In the genomic region with DNA sequence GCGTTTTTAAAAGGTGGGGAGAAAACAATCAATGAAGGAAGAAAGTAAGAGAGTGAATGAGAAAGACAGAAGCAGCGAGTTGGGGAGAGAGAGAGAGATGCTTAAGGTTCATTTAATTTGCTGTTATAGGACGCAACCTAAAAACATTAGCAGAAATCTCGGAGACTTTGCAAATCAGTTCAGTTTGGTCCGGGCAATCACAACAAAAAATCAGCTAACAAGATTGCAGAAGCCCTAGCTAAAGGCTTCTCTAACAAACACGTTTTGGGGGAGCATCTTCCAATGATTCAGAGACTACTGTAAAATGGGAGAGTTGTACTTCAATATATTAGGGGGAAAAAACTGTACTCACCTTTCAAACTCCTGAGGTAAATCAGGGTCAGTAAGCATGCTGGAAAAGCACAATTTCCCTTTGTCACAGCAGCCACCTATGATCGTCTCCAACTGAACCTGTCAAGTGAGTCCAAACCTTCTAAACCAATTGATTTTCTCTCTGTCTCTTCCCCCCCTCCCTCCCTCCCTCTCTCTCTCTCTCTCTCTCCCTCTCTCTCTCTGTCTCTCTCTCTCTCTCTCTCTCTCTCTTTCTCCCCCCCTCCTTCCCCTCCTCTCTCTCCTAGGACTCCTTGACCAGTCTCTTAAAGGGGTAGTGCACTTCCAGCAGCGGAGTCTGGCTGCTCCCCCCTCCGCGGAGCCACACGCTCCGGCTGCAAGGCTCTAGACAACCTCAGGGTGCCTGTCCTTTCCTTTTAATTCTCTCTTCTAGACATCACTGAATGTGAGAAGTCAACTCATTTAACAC, we compare ENCODE assay signal across 9 cellular contexts. TPM values are rescaled to one million over a fixed set of nuclear protein-coding genes. Genes with fewer than 3 reads are reported as not detected.
DNase-seq lines count a peak whose midpoint lies in the region; FAIRE-seq and TF ChIP-seq lines count a peak whose summit lies in the region.
"Had no signal": no experiment of that assay in that cellular context is flagged by ENCODE, and none has a peak within 500 bp of the region (broad histone marks: within the 10 kb centered on the region; RNA-seq: fewer than 3 reads in every experiment).

A gene (minus strand): TSS at position 459 of the 799 bp plus-strand sequence. CDS start 69 bp downstream, at position 390.

- peaks cover 11% of the 10 kb centered on the region for H3K4me1 ChIP-seq in suprapubic skin

- peak within 1 kb of the TSS; percentile 26 for H3K27ac ChIP-seq in suprapubic skin

- no peak for FAIRE-seq in bronchial epithelial cell (lab: Jason Lieb, UNC)

- H3K27me3 ChIP-seq in bronchial epithelial cell (ENCODE audit: control insufficient read depth, insufficient read depth, low read length): peaks cover 7% of the 10 kb centered on the region
- no peaks in the 10 kb centered on the region for H3K27me3 ChIP-seq in kidney epithelial cell (ENCODE audit: control insufficient read depth, insufficient read depth, low read length)
- H3K27me3 ChIP-seq in suprapubic skin: peaks cover 13% of the 10 kb centered on the region

- H3K9me3 ChIP-seq in suprapubic skin: no peaks in the 10 kb centered on the region

- H3K36me3 ChIP-seq in bronchial epithelial cell (ENCODE audit: control insufficient read depth, insufficient read depth, low read length) (no peaks in the 10 kb centered on the region), kidney epithelial cell (ENCODE audit: control insufficient read depth, insufficient read depth, low read length) (no peaks in the 10 kb centered on the region), suprapubic skin (no peaks in the 10 kb centered on the region)

- no peak for TF ChIP-seq POLR2A in suprapubic skin (IDR thresholded peaks at IDR 0.05)

- no peak for TF ChIP-seq EP300 in suprapubic skin (IDR thresholded peaks at IDR 0.05)

- 26% methylated on average over 12 of the region's 12 CpGs for WGBS in suprapubic skin

- peak; percentile 13 for DNase-seq in 8988T
- DNase-seq in NCI-H1694 (lab: John Stamatoyannopoulos, UW): peak; percentile 32
- DNase-seq in bronchial epithelial cell (ENCODE audit: low read depth): peak; percentile 2
- DNase-seq in kidney epithelial cell (ENCODE audit: low read depth): peak; percentile 18
- DNase-seq in suprapubic skin (ENCODE audit: low spot score in 2 of 2): no peak
- no peak for DNase-seq in activated CD8-positive, alpha-beta memory T cell treated with anti-CD3 and anti-CD28 coated beads, Interleukin-2, amount 50 U/mL, for 4 hours
- no peak for DNase-seq in GM20000 (ENCODE audit: low spot score)
- no peak for DNase-seq in germinal center (ENCODE audit: low spot score)

- TF ChIP-seq CTCF in bronchial epithelial cell (IDR thresholded peaks at IDR 0.05; ENCODE audit: insufficient read depth, low read length, severe bottlenecking) (no peak), kidney epithelial cell (IDR thresholded peaks at IDR 0.05; ENCODE audit: insufficient read depth, low read length, poor library complexity, severe bottlenecking) (no peak), suprapubic skin (IDR thresholded peaks at IDR 0.05) (no peak), GM20000 (IDR thresholded peaks at IDR 0.05; ENCODE audit: extremely low read depth, missing control alignments) (no peak)

- peak within 1 kb of the TSS; percentile 19 for H3K4me3 ChIP-seq in bronchial epithelial cell (ENCODE audit: low read depth, low read length)
- peak within 1 kb of the TSS; percentile 44 for H3K4me3 ChIP-seq in kidney epithelial cell (ENCODE audit: low read depth, low read length)
- H3K4me3 ChIP-seq in suprapubic skin: peak within 1 kb of the TSS; percentile 35

RNA-seq across cellular contexts. Expression of the gene that starts here (rescaled TPM):
- total RNA-seq in bronchial epithelial cell: under 0.01 TPM in 2 replicates
- total RNA-seq in kidney epithelial cell: 1.0 and 1.9 TPM in 2 replicates
- 100 to 1,000 TPM in 1 of 4 donors, 10 to 100 TPM in 3; 19.0 to 110 (median 23.2) TPM for total RNA-seq in suprapubic skin
- total RNA-seq: T-helper 2 cell treated with Interferon-gamma antibody and Interleukin-4, amounts not matched to agents 100 ng/mL and 5 ng/mL, for 36 hours had no signal

Comparison
In these comparisons a context has a peak if more than half of its experiments do, and no peak if none do; other contexts are left out.
1. Peak in DNase-seq and H3K4me3 ChIP-seq in bronchial epithelial cell; RNA of the gene not detected or under 1 TPM.
2. DNase-seq: peak in 8988T (single experiment), NCI-H1694 (single experiment) and kidney epithelial cell (single experiment); none in suprapubic skin (0 of 2), activated CD8-positive, alpha-beta memory T cell treated with anti-CD3 and anti-CD28 coated beads, Interleukin-2, amount 50 U/mL, for 4 hours (single experiment), GM20000 (single experiment) and germinal center (single experiment).
3. Peak in every context shown above with its lines, with median percentiles within 50 percentile points of each other: H3K4me3 ChIP-seq.